17 cellular contexts compared by ENCODE assay signal in the genomic region with DNA sequence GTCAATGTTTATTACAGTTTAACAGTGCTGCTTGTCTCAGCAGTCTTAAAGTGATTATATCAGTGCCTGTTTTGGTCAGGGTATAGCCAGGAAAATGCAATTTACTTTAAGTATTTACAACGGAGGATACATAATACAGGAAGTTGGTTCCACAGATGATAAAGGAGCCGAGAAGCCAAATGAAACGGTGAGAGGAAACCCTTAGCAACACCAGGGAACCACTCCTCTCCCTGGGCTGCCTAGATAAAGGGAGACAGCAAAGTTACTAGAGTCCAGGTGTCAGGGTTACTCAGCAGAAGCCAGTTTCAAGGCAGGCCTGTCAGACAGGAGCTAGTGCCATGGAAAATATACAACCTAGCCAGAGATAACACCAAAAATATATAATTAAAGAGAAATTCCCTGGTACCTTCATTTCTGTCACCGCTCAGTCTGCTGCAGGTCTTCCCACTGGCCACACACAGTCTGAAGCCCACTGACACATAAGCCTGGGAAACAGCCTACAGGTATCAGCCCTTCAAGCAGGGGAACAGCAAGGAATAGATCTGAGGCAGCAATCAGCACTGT. TPM values are rescaled to one million over a fixed set of nuclear protein-coding genes. Genes with fewer than 3 reads are reported as not detected.
DNase-seq lines count a peak whose midpoint lies in the region; ATAC-seq and TF ChIP-seq lines count a peak whose summit lies in the region.
"Had no signal": no experiment of that assay in that cellular context is flagged by ENCODE, and none has a peak within 500 bp of the region (broad histone marks: within the 10 kb centered on the region; RNA-seq: fewer than 3 reads in every experiment).

No MANE protein-coding gene starts in this region.

- H2AFZ ChIP-seq in mesenchymal stem cell (ENCODE audit: low read depth, low read length) = no peak overlapping the region

- peaks cover 0 to 3% (median 0%) of the 10 kb centered on the region in 7 donors for H3K9me3 Mint-ChIP-seq in CD4-positive, CD25-positive, alpha-beta regulatory T cell

- 35% methylated on average over 4 of the region's 4 CpGs for WGBS in mesenchymal stem cell
- WGBS in sigmoid colon, 2 donors = 25 to 37% methylated on average over 4 of the region's 4 CpGs

- peak overlapping the region in 1 of 4 donors; percentile 18 for H3K4me3 Mint-ChIP-seq in CD4-positive, CD25-positive, alpha-beta regulatory T cell
- H3K4me3 Mint-ChIP-seq: T-helper 17 cell had no signal

- TF ChIP-seq CTCF in VCaP (conservative IDR thresholded peaks at IDR 0.05) = no peak
- no peak for TF ChIP-seq CTCF in sigmoid colon (IDR thresholded peaks at IDR 0.05)
- no peak for TF ChIP-seq CTCF in GM10266 (IDR thresholded peaks at IDR 0.05; ENCODE audit: control insufficient read depth, insufficient read depth, low read depth, missing control alignments)

- intact Hi-C loops in sigmoid colon (cut with DNase I) = no loop called here

- H3K27ac ChIP-seq in CD4-positive, CD25-positive, alpha-beta regulatory T cell (ENCODE audit: insufficient read depth, low read length, poor library complexity, severe bottlenecking) = no peak overlapping the region
- H3K27ac ChIP-seq in VCaP (0 out of 2 replicates have a peak overlapping the region, but pooled peaks have one; percentile 7), mesenchymal stem cell (ENCODE audit: low read length, poor library complexity, severe bottlenecking) (no peak overlapping the region), sigmoid colon (no peak overlapping the region)
- H3K27ac ChIP-seq: left lung, prostate gland, thyroid gland had no signal

- H3K79me1 ChIP-seq in mesenchymal stem cell (replicated peaks; ENCODE audit: low read length, poor library complexity, severe bottlenecking) = no peaks in the 10 kb centered on the region

- peaks cover 7 to 17% (median 10%) of the 10 kb centered on the region in 4 donors for H3K4me1 Mint-ChIP-seq in CD4-positive, CD25-positive, alpha-beta regulatory T cell

- H2BK120ac ChIP-seq in mesenchymal stem cell (ENCODE audit: low read depth, low read length) = no peak overlapping the region

- H2BK5ac ChIP-seq in mesenchymal stem cell (ENCODE audit: low read depth, low read length, poor library complexity, severe bottlenecking) = no peak overlapping the region

- DNase-seq in CD4-positive, CD25-positive, alpha-beta regulatory T cell = peak in 1 of 3 donors; percentile 40
- DNase-seq in HUDEP-2 (lab: John Stamatoyannopoulos, UW; ENCODE audit: unreplicated experiment in 76 of 76) (peak in 73 of 76 experiments; percentile 11 to 91 (median 70)), mesenchymal stem cell (peak; percentile 2), sigmoid colon (no peak), NCI-H2196 (lab: John Stamatoyannopoulos, UW; ENCODE audit: unreplicated experiment) (no peak), GM10266 (ENCODE audit: extremely low spot score) (no peak), left lobe of liver (ENCODE audit: low spot score) (no peak)
- DNase-seq: activated CD4-positive, alpha-beta T cell treated with anti-CD3 and anti-CD28 coated beads for 1 hour; activated gamma-delta T cell; aorta; left lung; NCI-H1105 treated with DMSO at 0.1 percent for 48 hours; SHP77; T-helper 17 cell; thyroid gland had no signal

- TF ChIP-seq EP300 in sigmoid colon (IDR thresholded peaks at IDR 0.05) = no peak

- no peak for ATAC-seq in CD4-positive, CD25-positive, alpha-beta regulatory T cell (ENCODE audit: low read depth in 2 of 2)
- ATAC-seq in left lobe of liver = no peak
- ATAC-seq: left lung, T-helper 17 cell had no signal

- no peaks in the 10 kb centered on the region for H3K27me3 ChIP-seq in CD4-positive, CD25-positive, alpha-beta regulatory T cell (ENCODE audit: control insufficient read depth, insufficient read depth, low read length)
- H3K27me3 ChIP-seq in mesenchymal stem cell (ENCODE audit: control insufficient read depth in 1 of 2, insufficient read depth in 1 of 2, low read length in 2 of 2) = peaks cover 0 to 5% of the 10 kb centered on the region in 2 experiments
- H3K27me3 ChIP-seq in sigmoid colon = no peaks in the 10 kb centered on the region
- H3K27me3 ChIP-seq: left lung, thyroid gland had no signal

- H3K4me2 ChIP-seq in mesenchymal stem cell (ENCODE audit: low read length, poor library complexity, severe bottlenecking) = no peak overlapping the region

- peaks cover 4% of the 10 kb centered on the region for H3K27me3 Mint-ChIP-seq in CD4-positive, CD25-positive, alpha-beta regulatory T cell

- no peak overlapping the region for H3K14ac ChIP-seq in mesenchymal stem cell (ENCODE audit: low read length in 2 of 2)

- H3K4me3 ChIP-seq in CD4-positive, CD25-positive, alpha-beta regulatory T cell (ENCODE audit: low read depth, low read length) = no peak overlapping the region
- H3K4me3 ChIP-seq in mesenchymal stem cell (ENCODE audit: insufficient read depth in 1 of 2, low read depth in 1 of 2, low read length in 2 of 2) (no peak overlapping the region), sigmoid colon (no peak overlapping the region)
- H3K4me3 ChIP-seq: left lung, prostate gland, thyroid gland had no signal

- H3K18ac ChIP-seq in mesenchymal stem cell (ENCODE audit: low read depth in 1 of 2, low read length in 2 of 2) = no peak overlapping the region

- H2AK5ac ChIP-seq in mesenchymal stem cell (ENCODE audit: low read length, severe bottlenecking) = no peak overlapping the region

- peaks cover 4% of the 10 kb centered on the region for H3K4me1 ChIP-seq in CD4-positive, CD25-positive, alpha-beta regulatory T cell (ENCODE audit: control insufficient read depth, insufficient read depth, low read length, poor library complexity, severe bottlenecking)
- H3K4me1 ChIP-seq in mesenchymal stem cell (ENCODE audit: control insufficient read depth, insufficient read depth, low read depth, low read length) (no peaks in the 10 kb centered on the region), sigmoid colon (no peaks in the 10 kb centered on the region)
- H3K4me1 ChIP-seq: left lung, prostate gland had no signal

- H2BK15ac ChIP-seq in mesenchymal stem cell (ENCODE audit: low read depth, poor library complexity, severe bottlenecking) = no peak overlapping the region

- no peak overlapping the region for H4K8ac ChIP-seq in mesenchymal stem cell (ENCODE audit: low read length)

- no peak overlapping the region for H3K9ac ChIP-seq in mesenchymal stem cell (ENCODE audit: low read length)

- H3K36me3 Mint-ChIP-seq in CD4-positive, CD25-positive, alpha-beta regulatory T cell = no peaks in the 10 kb centered on the region

- no peak overlapping the region for H2BK12ac ChIP-seq in mesenchymal stem cell (ENCODE audit: low read length in 2 of 2)

- no peaks in the 10 kb centered on the region for H3K9me3 ChIP-seq in CD4-positive, CD25-positive, alpha-beta regulatory T cell (ENCODE audit: control insufficient read depth in 2 of 2, low read length in 2 of 2)
- no peaks in the 10 kb centered on the region for H3K9me3 ChIP-seq in mesenchymal stem cell (ENCODE audit: control insufficient read depth, low read length)
- H3K9me3 ChIP-seq in sigmoid colon = no peaks in the 10 kb centered on the region
- H3K9me3 ChIP-seq: left lung, prostate gland, thyroid gland had no signal

- H3K27ac Mint-ChIP-seq in CD4-positive, CD25-positive, alpha-beta regulatory T cell = peak overlapping the region in 2 of 3 donors; percentile 15 to 44
- H3K27ac Mint-ChIP-seq: T-helper 17 cell had no signal

- no peak overlapping the region for H3K23ac ChIP-seq in mesenchymal stem cell (ENCODE audit: low read length in 2 of 2)

- no peak overlapping the region for H3K4ac ChIP-seq in mesenchymal stem cell (ENCODE audit: low read depth in 1 of 2, low read length in 2 of 2)

- TF ChIP-seq POLR2A in sigmoid colon (IDR thresholded peaks at IDR 0.05) = no peak

- no peak overlapping the region for H4K91ac ChIP-seq in mesenchymal stem cell (ENCODE audit: low read length)

- no peaks in the 10 kb centered on the region for H3K36me3 ChIP-seq in CD4-positive, CD25-positive, alpha-beta regulatory T cell (ENCODE audit: control insufficient read depth, insufficient read depth, low read length)
- H3K36me3 ChIP-seq in mesenchymal stem cell (ENCODE audit: control insufficient read depth in 1 of 2, insufficient read depth in 2 of 2, low read depth in 1 of 2, low read length in 2 of 2) = no peaks in the 10 kb centered on the region
- H3K36me3 ChIP-seq in sigmoid colon = no peaks in the 10 kb centered on the region
- H3K36me3 ChIP-seq: left lung, prostate gland, thyroid gland had no signal

RNA-seq across cellular contexts. Expression of a gene that starts 55.5 kb away (rescaled TPM):
- total RNA-seq in CD4-positive, CD25-positive, alpha-beta regulatory T cell = 72.7 TPM
- 10 to 100 TPM; 12.8 to 21.0 (median 13.5) TPM for polyA plus RNA-seq in CD4-positive, CD25-positive, alpha-beta regulatory T cell
- 16.6 TPM for polyA plus RNA-seq in mesenchymal stem cell (2013, experiment 1 of 2)
- 16.8 TPM for polyA plus RNA-seq in mesenchymal stem cell (2013, experiment 2 of 2)
- 10 to 100 TPM; 19.3 to 33.0 (median 21.4) TPM for total RNA-seq in sigmoid colon
- 10 to 100 TPM in 1 of 3 donors, 1 to 10 TPM in 2; 3.9 to 10.9 (median 4.8) TPM for polyA plus RNA-seq in sigmoid colon
- 20.8 TPM for total RNA-seq in left lobe of liver

RNA-seq across cellular contexts. Expression of a gene that starts 56.2 kb away (rescaled TPM):
- total RNA-seq in CD4-positive, CD25-positive, alpha-beta regulatory T cell = 67.7 TPM
- 10 to 100 TPM; 51.6 to 69.9 (median 59.3) TPM for polyA plus RNA-seq in CD4-positive, CD25-positive, alpha-beta regulatory T cell
- polyA plus RNA-seq in mesenchymal stem cell (2013, experiment 1 of 2) = 25.9 TPM
- 26.4 TPM for polyA plus RNA-seq in mesenchymal stem cell (2013, experiment 2 of 2)
- total RNA-seq in sigmoid colon (10 to 100 TPM; 35.8 to 71.3 (median 41.0) TPM), left lobe of liver (32.6 TPM)
- polyA plus RNA-seq in sigmoid colon = 10 to 100 TPM; 15.0 to 18.7 (median 16.0) TPM

Comparison
In these comparisons a context has a peak if more than half of its experiments do, and no peak if none do; other contexts are left out.
1. DNase-seq: peak in HUDEP-2 (73 of 76) and mesenchymal stem cell (single experiment); none in sigmoid colon (single experiment), NCI-H2196 (single experiment), GM10266 (single experiment) and left lobe of liver (single experiment).